ENCODE assay signal across 18 cellular contexts in the genomic region with DNA sequence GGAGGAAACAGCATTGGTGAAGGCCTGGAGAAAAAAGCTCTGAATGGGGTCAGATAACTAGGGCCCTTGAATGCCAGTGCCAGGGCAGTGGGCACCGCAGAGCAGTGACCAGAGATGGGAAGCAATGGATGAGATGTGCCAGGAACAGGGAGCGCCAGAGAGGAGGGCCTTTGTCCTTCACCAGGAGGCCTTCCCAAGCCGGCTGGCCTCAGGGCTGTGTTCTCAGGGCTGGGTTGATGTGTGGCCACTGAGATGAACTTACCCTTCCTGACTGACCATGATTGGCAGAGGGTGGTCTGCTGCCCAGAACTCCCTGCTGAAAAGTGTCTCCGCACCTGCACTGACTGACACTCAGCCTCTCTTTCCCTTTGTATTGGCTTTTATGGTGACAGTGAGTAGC. TPM values are rescaled to one million over a fixed set of nuclear protein-coding genes. Genes with fewer than 3 reads are reported as not detected.
A peak's percentile ranks its signal among the peaks of the same experiment; 100 is the strongest.
DNase-seq lines count a peak whose midpoint lies in the region; ATAC-seq and TF ChIP-seq lines count a peak whose summit lies in the region.
"Had no signal": no experiment of that assay in that cellular context is flagged by ENCODE, and none has a peak within 500 bp of the region (broad histone marks: within the 10 kb centered on the region; RNA-seq: fewer than 3 reads in every experiment).

No MANE protein-coding gene starts in this region.

- no peak overlapping the region for H3K18ac ChIP-seq in IMR-90 (ENCODE audit: low read depth, low read length)

- peaks cover 3% of the 10 kb centered on the region; the same call in 1 of the 2 replicates for H3K9me1 ChIP-seq in IMR-90 (ENCODE audit: insufficient read depth, low read length)

- DNase-seq in IMR-90: no peak
- peak in 9 of 61 donors; percentile 11 to 40 (median 28) for DNase-seq in caudate nucleus (lab: John Stamatoyannopoulos, UW)
- peak in 19 of 49 donors; percentile 11 to 73 (median 36) for DNase-seq in substantia nigra (lab: John Stamatoyannopoulos, UW)
- no peak for DNase-seq in right cardiac atrium
- no peak for DNase-seq in left ventricle myocardium inferior
- DNase-seq: COR-L47, GF-D8, GM23248, NCI-H1417 treated with DMSO at 0.1 percent for 48 hours, NCI-H187 treated with DMSO at 0.1 percent for 48 hours, NCI-H2227 treated with DMSO at 0.1 percent for 48 hours, NCI-H510A treated with DMSO at 0.1 percent for 48 hours, NCI-H774 had no signal

- H3K14ac ChIP-seq in IMR-90 (replicated peaks; ENCODE audit: low read depth, low read length): no peak overlapping the region

- H3K27ac ChIP-seq in IMR-90 (ENCODE audit: insufficient read depth, low read length) (no peak overlapping the region), caudate nucleus (ENCODE audit: low read depth, low read length) (peak overlapping the region; percentile 79), layer of hippocampus (ENCODE audit: low read depth, low read length) (peak overlapping the region; percentile 66), substantia nigra (ENCODE audit: low read depth, low read length, poor library complexity, severe bottlenecking) (peak overlapping the region; percentile 93), right cardiac atrium (ENCODE audit: low read length) (no peak overlapping the region), left ventricle myocardium inferior (replicated peaks) (no peak overlapping the region)
- H3K27ac ChIP-seq: GM23248 had no signal

- H3K79me1 ChIP-seq in IMR-90 (ENCODE audit: low read depth in 1 of 2, low read length in 2 of 2): no peaks in the 10 kb centered on the region

- H3K9ac ChIP-seq in IMR-90 (ENCODE audit: low read depth, low read length): no peak overlapping the region
- H3K9ac ChIP-seq: GM23248 had no signal

- no peak overlapping the region for H2BK120ac ChIP-seq in IMR-90 (ENCODE audit: low read depth, low read length)

- H2BK15ac ChIP-seq in IMR-90 (ENCODE audit: low read depth, low read length): no peak overlapping the region

- BruUV-seq in IMR-90 (replicated peaks; lab: Mats Ljungman, UMichigan): no TSS peak

- no peak overlapping the region for H2BK20ac ChIP-seq in IMR-90 (ENCODE audit: low read depth, low read length)

- H3K27me3 ChIP-seq in IMR-90 (ENCODE audit: control insufficient read depth, insufficient read depth, low read length) (no peaks in the 10 kb centered on the region; the same call in 1 of the 2 replicates), layer of hippocampus (ENCODE audit: control insufficient read depth, insufficient read depth, low read length) (no peaks in the 10 kb centered on the region), right cardiac atrium (ENCODE audit: control insufficient read depth, insufficient read depth) (no peaks in the 10 kb centered on the region), left ventricle myocardium inferior (ENCODE audit: low read depth) (no peaks in the 10 kb centered on the region)

- POLR2A ChIA-PET in IMR-90 (lab: Charles Lee; ENCODE audit: unreplicated experiment): no interaction called here

- H3K4me1 ChIP-seq in IMR-90 (ENCODE audit: control insufficient read depth, insufficient read depth, low read length) (peaks cover 11% of the 10 kb centered on the region), right cardiac atrium (ENCODE audit: control insufficient read depth, insufficient read depth, low read length) (peaks cover 5% of the 10 kb centered on the region), left ventricle myocardium inferior (no peaks in the 10 kb centered on the region)

- H3K56ac ChIP-seq in IMR-90 (ENCODE audit: extremely low read depth, insufficient read depth, low read length): no peak overlapping the region

- H3K23ac ChIP-seq in IMR-90 (ENCODE audit: low read depth, low read length): no peak overlapping the region

- CTCF ChIA-PET in IMR-90 (lab: Yijun Ruan, JAX): no interaction called here

- in situ Hi-C loops in IMR-90 (cut with MboI; ENCODE audit: low sequenced_read_pairs): no loop called here

- TF ChIP-seq CTCF in IMR-90 (conservative IDR thresholded peaks at IDR 0.05; ENCODE audit: low read depth, low read length) (no peak), left ventricle myocardium inferior (IDR thresholded peaks at IDR 0.05; ENCODE audit: borderline replicate concordance) (no peak)

- dilution Hi-C loops in IMR-90 (cut with HindIII; ENCODE audit: low sequenced_read_pairs, unreplicated experiment): no loop called here

- H3K4me2 ChIP-seq in IMR-90 (ENCODE audit: low read depth, low read length): no peak overlapping the region

- no peak overlapping the region for H4K8ac ChIP-seq in IMR-90 (ENCODE audit: low read depth in 2 of 2, low read length in 2 of 2)

- no peak overlapping the region for H4K5ac ChIP-seq in IMR-90 (ENCODE audit: low read depth, low read length)

- H3K36me3 ChIP-seq in IMR-90 (ENCODE audit: control insufficient read depth, insufficient read depth, low read length): no peaks in the 10 kb centered on the region
- H3K36me3 ChIP-seq in left ventricle myocardium inferior: no peaks in the 10 kb centered on the region

- H4K20me1 ChIP-seq in IMR-90 (ENCODE audit: insufficient read depth, low read length): no peaks in the 10 kb centered on the region

- no peak overlapping the region for H3K4ac ChIP-seq in IMR-90 (ENCODE audit: low read depth, low read length)

- no peak overlapping the region for H2BK5ac ChIP-seq in IMR-90 (ENCODE audit: low read depth, low read length, poor library complexity, severe bottlenecking)

- intact Hi-C loops in IMR-90 (cut with micrococcal nuclease): no loop called here
- intact Hi-C loops in right cardiac atrium (cut with DNase I): no loop called here
- intact Hi-C loops in left ventricle myocardium inferior (cut with micrococcal nuclease): no loop called here

- no peak for ATAC-seq in IMR-90 (ENCODE audit: low read depth)
- no peak for ATAC-seq in HG03342 (IDR thresholded peaks at IDR 0.05; ENCODE audit: unreplicated experiment)
- no peak for ATAC-seq in right cardiac atrium
- ATAC-seq in HG02798 (IDR thresholded peaks at IDR 0.05; ENCODE audit: poor library complexity, unreplicated experiment): no peak
- ATAC-seq: HCT116, Right ventricle myocardium inferior had no signal

- H3K9me3 ChIP-seq in IMR-90 (ENCODE audit: control insufficient read depth, insufficient read depth, low read length) (no peaks in the 10 kb centered on the region), right cardiac atrium (ENCODE audit: control insufficient read depth, low read length) (no peaks in the 10 kb centered on the region), left ventricle myocardium inferior (replicated peaks) (no peaks in the 10 kb centered on the region)

- no peak overlapping the region for H4K91ac ChIP-seq in IMR-90 (ENCODE audit: insufficient read depth, low read depth, low read length)

- no peak for TF ChIP-seq RAD21 in IMR-90 (IDR thresholded peaks at IDR 0.05; ENCODE audit: low read length)

- H2AK5ac ChIP-seq in IMR-90 (ENCODE audit: low read depth, low read length): no peak overlapping the region

- no peak overlapping the region for H2AFZ ChIP-seq in IMR-90 (replicated peaks; ENCODE audit: low read length, poor library complexity)
- H2AFZ ChIP-seq: GM23248 had no signal

- 67% methylated on average over 1 of the region's 4 CpGs; no CpG with 5 or more reads in 1 of the 2 experiments for WGBS in IMR-90 (ENCODE audit: extremely low coverage in 2 of 2, insufficient read length in 1 of 2), 2 experiments
- 85% methylated on average over 4 of the region's 4 CpGs for WGBS in right cardiac atrium

- H3K4me3 ChIP-seq in IMR-90 (ENCODE audit: insufficient read depth, low read depth, low read length): no peak overlapping the region
- no peak overlapping the region for H3K4me3 ChIP-seq in right cardiac atrium (ENCODE audit: low read length)
- no peak overlapping the region for H3K4me3 ChIP-seq in left ventricle myocardium inferior
- H3K4me3 ChIP-seq: GM23248 had no signal

- TF ChIP-seq POLR2A in IMR-90 (IDR thresholded peaks at IDR 0.05; ENCODE audit: low read depth, low read length): no peak

- peak overlapping the region; percentile 32 for H2AK9ac ChIP-seq in IMR-90 (replicated peaks; ENCODE audit: low read depth, low read length, poor library complexity)

TF ChIP-seq in IMR-90, 13 proteins besides CTCF, POLR2A, EP300 and RAD21:
- TF ChIP-seq MXI1 (IDR thresholded peaks at IDR 0.05; ENCODE audit: borderline replicate concordance, low read depth, low read length) (no peak), BHLHE40 (IDR thresholded peaks at IDR 0.05; ENCODE audit: low read depth, low read length) (no peak), MAFK (IDR thresholded peaks at IDR 0.05; ENCODE audit: low read depth, low read length) (no peak), SMC3 (IDR thresholded peaks at IDR 0.05; ENCODE audit: low read depth, low read length) (no peak), RFX5 (IDR thresholded peaks at IDR 0.05; ENCODE audit: low read depth, low read length) (no peak), CEBPB (IDR thresholded peaks at IDR 0.05; ENCODE audit: low read depth, low read length) (no peak), CHD1 (IDR thresholded peaks at IDR 0.05; ENCODE audit: low read depth, low read length) (no peak)
- TF ChIP-seq, protein P1, sequence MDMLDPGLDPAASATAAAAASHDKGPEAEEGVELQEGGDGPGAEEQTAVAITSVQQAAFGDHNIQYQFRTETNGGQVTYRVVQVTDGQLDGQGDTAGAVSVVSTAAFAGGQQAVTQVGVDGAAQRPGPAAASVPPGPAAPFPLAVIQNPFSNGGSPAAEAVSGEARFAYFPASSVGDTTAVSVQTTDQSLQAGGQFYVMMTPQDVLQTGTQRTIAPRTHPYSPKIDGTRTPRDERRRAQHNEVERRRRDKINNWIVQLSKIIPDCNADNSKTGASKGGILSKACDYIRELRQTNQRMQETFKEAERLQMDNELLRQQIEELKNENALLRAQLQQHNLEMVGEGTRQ (IDR thresholded peaks at IDR 0.05; ENCODE audit: low read depth, low read length): no peak
TF ChIP-seq in IMR-90: peak in this region for 0.

RNA-seq across cellular contexts. Expression of a gene that starts 57.4 kb away (rescaled TPM):
- total RNA-seq in IMR-90 (2012; rRNA removed) (not detected in 2 replicates), right cardiac atrium (under 1 TPM in 2 of 4 donors, not detected in 2; 0.06 to 0.11 TPM), left ventricle myocardium inferior (not detected)
- polyA plus RNA-seq in IMR-90 (2012; rRNA removed) (0.03 and 0.05 TPM in 2 replicates), right cardiac atrium (0.02 TPM)
- polyA plus RNA-seq in IMR-90 (2012; cell fraction: cytosol; rRNA removed): 0.03 and 0.06 TPM in 2 replicates
- polyA plus RNA-seq in IMR-90 (2012; cell fraction: nucleus; rRNA removed; ENCODE audit: low replicate concordance): 0.11 and 0.16 TPM in 2 replicates
- total RNA-seq: Right ventricle myocardium inferior had no signal
- polyA plus RNA-seq: GM23248 had no signal

Comparison
In these comparisons a context has a peak if more than half of its experiments do, and no peak if none do; other contexts are left out.
1. H3K27ac ChIP-seq: peak in caudate nucleus (single experiment), layer of hippocampus (single experiment) and substantia nigra (single experiment); none in IMR-90 (single experiment), right cardiac atrium (single experiment) and left ventricle myocardium inferior (single experiment).